8 cellular contexts compared by ENCODE assay signal in genomic region chr17:62965649-62966425, GRCh38. TPM values are rescaled to one million over a fixed set of nuclear protein-coding genes. Genes with fewer than 3 reads are reported as not detected.
A peak's percentile ranks its signal among the peaks of the same experiment; 100 is the strongest.
DNase-seq lines count a peak whose midpoint lies in the region; ATAC-seq lines count a peak whose summit lies in the region.

Gene TANC2 (plus strand): TSS chr17:62966235. CDS start chr17:63009560, 43,325 bp downstream.

- DNase-seq in NCI-H526 treated with DMSO at 0.1 percent for 48 hours (lab: John Stamatoyannopoulos, UW), result peak; percentile 83
- DNase-seq in activated CD4-positive, alpha-beta T cell treated with anti-CD3 and anti-CD28 coated beads, Interleukin-2, amount 50 U/mL, for 48 hours, result peak; percentile 69 to 78
- DNase-seq in dermis blood vessel endothelial cell, result peak; percentile 77
- peak; percentile 67 for DNase-seq in left lobe of liver (ENCODE audit: low spot score)
- DNase-seq in stimulated activated CD4-positive, alpha-beta T cell treated with anti-CD3 and anti-CD28 coated beads, Interleukin-1b, Interleukin-23, amount 100 ng/mL, for 24 hours (ENCODE audit: low read depth in 4 of 4, low spot score in 1 of 4), result peak; percentile 34 to 61 (median 45)

- ATAC-seq in GM18498 (IDR thresholded peaks at IDR 0.05; ENCODE audit: unreplicated experiment) (peak; percentile 83), HG03175 (IDR thresholded peaks at IDR 0.05; ENCODE audit: unreplicated experiment) (peak; percentile 55), left lobe of liver (peak; percentile 87), HG03045 (IDR thresholded peaks at IDR 0.05; ENCODE audit: unreplicated experiment) (no peak)

RNA-seq across cellular contexts. Expression of gene TANC2, which starts in this region (rescaled TPM):
- 36.9 and 50.9 TPM in 2 replicates for total RNA-seq in dermis blood vessel endothelial cell
- 3.0 TPM for total RNA-seq in left lobe of liver
